ENCODE assay signal across 15 cellular contexts in genomic region chr13:74243637-74244526, GRCh38.
DNase-seq lines count a peak whose midpoint lies in the region; ATAC-seq lines count a peak whose summit lies in the region.
"Had no signal": no experiment of that assay in that cellular context is flagged by ENCODE, and none has a peak within 500 bp of the region (broad histone marks: within the 10 kb centered on the region; RNA-seq: fewer than 3 reads in every experiment).

No MANE protein-coding gene starts in this region.

- peak; percentile 70 to 78 for ATAC-seq in activated CD4-positive, CD25-positive, alpha-beta regulatory T cell treated with anti-CD3 and anti-CD28 coated beads, Interleukin-2, amount 50 U/mL, for 24 hours

- peak overlapping the region; percentile 73 for H3K4me2 ChIP-seq in skeletal muscle satellite cell (ENCODE audit: low read length)

- no peaks in the 10 kb centered on the region; the same call in 1 of the 2 replicates for H3K27me3 ChIP-seq in SJSA1 (replicated peaks)
- H3K27me3 ChIP-seq in effector memory CD4-positive, alpha-beta T cell (replicated peaks; ENCODE audit: control insufficient read depth, insufficient read depth, low read length, poor library complexity, severe bottlenecking), result no peaks in the 10 kb centered on the region
- no peaks in the 10 kb centered on the region for H3K27me3 ChIP-seq in skeletal muscle satellite cell (ENCODE audit: control insufficient read depth, insufficient read depth, low read length)
- H3K27me3 ChIP-seq: ascending aorta, right atrium auricular region had no signal

- DNase-seq in activated CD4-positive, CD25-positive, alpha-beta regulatory T cell (lab: John Stamatoyannopoulos, UW), result no peak
- DNase-seq in SJSA1 (ENCODE audit: low read depth in 1 of 2, low spot score in 2 of 2) (peak in 1 of 2 experiments; percentile 59), dedifferentiated amniotic fluid mesenchymal stem cell (ENCODE audit: extremely low spot score) (no peak), SW480 (ENCODE audit: low spot score) (no peak), NCI-H345 treated with DMSO at 0.1 percent for 48 hours (lab: John Stamatoyannopoulos, UW; ENCODE audit: unreplicated experiment) (no peak)
- no peak for DNase-seq in effector memory CD4-positive, alpha-beta T cell
- DNase-seq: 8988T, glutamatergic neuron, midbrain, NCI-H187 treated with DMSO at 0.1 percent for 48 hours, WERI-Rb-1 had no signal

- H3K4me1 ChIP-seq in SJSA1 (replicated peaks), result peaks cover 14% of the 10 kb centered on the region
- H3K4me1 ChIP-seq in effector memory CD4-positive, alpha-beta T cell (ENCODE audit: control insufficient read depth, insufficient read depth, low read length, poor library complexity, severe bottlenecking), result peaks cover 63% of the 10 kb centered on the region
- H3K4me1 ChIP-seq in skeletal muscle satellite cell (ENCODE audit: control insufficient read depth, insufficient read depth, low read length), result peaks cover 36% of the 10 kb centered on the region
- H3K4me1 ChIP-seq: right atrium auricular region had no signal

- H3K9me3 ChIP-seq in SJSA1 (replicated peaks) (no peaks in the 10 kb centered on the region), skeletal muscle satellite cell (replicated peaks; ENCODE audit: low read length) (peaks cover 10% of the 10 kb centered on the region)
- H3K9me3 ChIP-seq in effector memory CD4-positive, alpha-beta T cell (ENCODE audit: control insufficient read depth, low read length), result no peaks in the 10 kb centered on the region
- H3K9me3 ChIP-seq: ascending aorta, right atrium auricular region had no signal

- H3K4me3 ChIP-seq in SJSA1 (no peak overlapping the region), skeletal muscle satellite cell (ENCODE audit: low read length) (peak overlapping the region; percentile 47)
- H3K4me3 ChIP-seq in effector memory CD4-positive, alpha-beta T cell (ENCODE audit: insufficient read depth, low read depth, low read length, poor library complexity, severe bottlenecking), result no peak overlapping the region
- H3K4me3 ChIP-seq: ascending aorta, right atrium auricular region had no signal

- no peaks in the 10 kb centered on the region for H3K36me3 ChIP-seq in SJSA1
- no peaks in the 10 kb centered on the region for H3K36me3 ChIP-seq in effector memory CD4-positive, alpha-beta T cell (ENCODE audit: control insufficient read depth, insufficient read depth, low read length)
- no peaks in the 10 kb centered on the region for H3K36me3 ChIP-seq in skeletal muscle satellite cell (ENCODE audit: insufficient read depth, low read length)
- H3K36me3 ChIP-seq: ascending aorta, right atrium auricular region, WERI-Rb-1 had no signal

- H3K27ac ChIP-seq in SJSA1, result peak overlapping the region; percentile 89
- H3K27ac ChIP-seq in effector memory CD4-positive, alpha-beta T cell (ENCODE audit: insufficient read depth, low read length, poor library complexity, severe bottlenecking), result peak overlapping the region; percentile 57
- H3K27ac ChIP-seq: ascending aorta, right atrium auricular region, WERI-Rb-1 had no signal

- H3K9ac ChIP-seq in skeletal muscle satellite cell (ENCODE audit: low read depth, low read length), result peak overlapping the region; percentile 65
